Comparison of ENCODE assay signal across 26 cellular contexts in genomic region chr12:119691202-119691846, GRCh38.
"Had no signal": no experiment of that assay in that cellular context is flagged by ENCODE, and none has a peak within 500 bp of the region (broad histone marks: within the 10 kb centered on the region; RNA-seq: fewer than 3 reads in every experiment).

No MANE protein-coding gene starts in this region.

- DNase-seq: activated B cell treated with CpG ODN at 0.5 μM for 24 hours; activated CD4-positive, alpha-beta memory T cell treated with anti-CD3 and anti-CD28 coated beads, Interleukin-2, amount 10 ng/mL, durations not matched to agents 7 days and 5 days; activated CD4-positive, alpha-beta T cell treated with anti-CD3 and anti-CD28 coated beads for 4 hours; activated effector memory CD4-positive, alpha-beta T cell treated with anti-CD3 and anti-CD28 coated beads, Interleukin-2, amount 50 U/mL, for 16 hours; activated naive CD4-positive, alpha-beta T cell treated with anti-CD3 and anti-CD28 coated beads, Interleukin-2, amount 10 ng/mL, durations not matched to agents 7 days and 5 days; anterior cingulate cortex; body of pancreas; dermis blood vessel endothelial cell; effector memory CD4-positive, alpha-beta T cell; gastrocnemius medialis; left lung; mammary epithelial cell; occipital lobe; posterior cingulate gyrus; sigmoid colon; stimulated activated CD4-positive, alpha-beta T cell treated with anti-CD3 and anti-CD28 coated beads, Interleukin-2, amount 100 ng/mL, for 48 hours; stimulated activated CD8-positive, alpha-beta memory T cell treated with anti-CD3 and anti-CD28 coated beads, Interleukin-4, amount 100 ng/mL, for 48 hours; stimulated activated naive B cell treated with anti-CD40 and anti-IgM and Interleukin-4, amounts not matched to agents 10 μg/mL and 1 μg/mL and 100 μg/mL, for 72 hours; T-cell; testis had no signal

- ATAC-seq: body of pancreas; gastrocnemius medialis; left lung; SK-N-SH treated with all-trans-retinoic acid at 6 μM for 48 hours; stimulated activated naive B cell treated with anti-CD40 and anti-IgM and Interleukin-4, amounts not matched to agents 10 μg/mL and 1 μg/mL and 100 μg/mL, for 72 hours; T-cell had no signal

- H3K9me3 ChIP-seq: body of pancreas, esophagus muscularis mucosa, gastrocnemius medialis, left lung, sigmoid colon, testis, vagina had no signal

- H3K27ac ChIP-seq: cardiac muscle cell, esophagus muscularis mucosa, left lung, sigmoid colon, testis, vagina had no signal

- H3K27me3 ChIP-seq: body of pancreas, cardiac muscle cell, esophagus muscularis mucosa, gastrocnemius medialis, left lung, sigmoid colon, testis, vagina had no signal

- H3K4me3 ChIP-seq: body of pancreas, cardiac muscle cell, esophagus muscularis mucosa, gastrocnemius medialis, left lung, sigmoid colon, smooth muscle cell, vagina had no signal

- H3K36me3 ChIP-seq: cardiac muscle cell, gastrocnemius medialis, sigmoid colon, vagina had no signal

- FAIRE-seq: TTC549 had no signal
